ENCODE assay signal across 1 cellular context in the genomic region with DNA sequence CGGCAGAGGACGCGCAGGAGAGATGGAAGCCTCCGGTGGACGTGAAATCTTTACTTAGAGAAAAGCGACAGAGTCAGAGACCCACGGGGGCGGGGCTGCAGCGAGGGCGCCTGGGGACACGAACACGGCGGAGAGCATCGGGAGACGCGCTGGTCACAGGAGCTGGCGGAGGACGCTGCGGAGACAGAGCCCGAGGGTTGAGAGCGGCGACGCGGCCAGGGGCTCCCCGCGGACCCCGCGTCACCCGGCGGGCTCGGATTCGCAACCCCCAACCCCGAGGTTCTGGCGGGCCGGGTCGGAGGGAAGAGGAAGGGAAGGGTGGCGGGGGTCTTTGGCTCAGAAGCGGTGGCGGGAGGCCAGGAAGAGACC.
TF ChIP-seq lines count a peak whose summit lies in the region.

No MANE protein-coding gene starts in this region.

TF ChIP-seq in GM23338, 12 proteins besides CTCF, POLR2A, EP300 and RAD21 (continued from another document):
- TF ChIP-seq ZNF462 (CRISPR knock-in tag; IDR thresholded peaks at IDR 0.05) (no peak), ZNF331 (CRISPR knock-in tag; IDR thresholded peaks at IDR 0.05; ENCODE audit: low read depth) (no peak), POLR2AphosphoS5 (IDR thresholded peaks at IDR 0.05; ENCODE audit: low read depth) (no peak), CREB1 (CRISPR knock-in tag; IDR thresholded peaks at IDR 0.05; ENCODE audit: low read depth) (no peak), NANOG (IDR thresholded peaks at IDR 0.05; ENCODE audit: borderline replicate concordance) (no peak)
- TF ChIP-seq, protein P1, sequence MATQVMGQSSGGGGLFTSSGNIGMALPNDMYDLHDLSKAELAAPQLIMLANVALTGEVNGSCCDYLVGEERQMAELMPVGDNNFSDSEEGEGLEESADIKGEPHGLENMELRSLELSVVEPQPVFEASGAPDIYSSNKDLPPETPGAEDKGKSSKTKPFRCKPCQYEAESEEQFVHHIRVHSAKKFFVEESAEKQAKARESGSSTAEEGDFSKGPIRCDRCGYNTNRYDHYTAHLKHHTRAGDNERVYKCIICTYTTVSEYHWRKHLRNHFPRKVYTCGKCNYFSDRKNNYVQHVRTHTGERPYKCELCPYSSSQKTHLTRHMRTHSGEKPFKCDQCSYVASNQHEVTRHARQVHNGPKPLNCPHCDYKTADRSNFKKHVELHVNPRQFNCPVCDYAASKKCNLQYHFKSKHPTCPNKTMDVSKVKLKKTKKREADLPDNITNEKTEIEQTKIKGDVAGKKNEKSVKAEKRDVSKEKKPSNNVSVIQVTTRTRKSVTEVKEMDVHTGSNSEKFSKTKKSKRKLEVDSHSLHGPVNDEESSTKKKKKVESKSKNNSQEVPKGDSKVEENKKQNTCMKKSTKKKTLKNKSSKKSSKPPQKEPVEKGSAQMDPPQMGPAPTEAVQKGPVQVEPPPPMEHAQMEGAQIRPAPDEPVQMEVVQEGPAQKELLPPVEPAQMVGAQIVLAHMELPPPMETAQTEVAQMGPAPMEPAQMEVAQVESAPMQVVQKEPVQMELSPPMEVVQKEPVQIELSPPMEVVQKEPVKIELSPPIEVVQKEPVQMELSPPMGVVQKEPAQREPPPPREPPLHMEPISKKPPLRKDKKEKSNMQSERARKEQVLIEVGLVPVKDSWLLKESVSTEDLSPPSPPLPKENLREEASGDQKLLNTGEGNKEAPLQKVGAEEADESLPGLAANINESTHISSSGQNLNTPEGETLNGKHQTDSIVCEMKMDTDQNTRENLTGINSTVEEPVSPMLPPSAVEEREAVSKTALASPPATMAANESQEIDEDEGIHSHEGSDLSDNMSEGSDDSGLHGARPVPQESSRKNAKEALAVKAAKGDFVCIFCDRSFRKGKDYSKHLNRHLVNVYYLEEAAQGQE (IDR thresholded peaks at IDR 0.05; ENCODE audit: unreplicated experiment) = no peak
TF ChIP-seq in GM23338: peak in this region for 0.
